In the genomic region with DNA sequence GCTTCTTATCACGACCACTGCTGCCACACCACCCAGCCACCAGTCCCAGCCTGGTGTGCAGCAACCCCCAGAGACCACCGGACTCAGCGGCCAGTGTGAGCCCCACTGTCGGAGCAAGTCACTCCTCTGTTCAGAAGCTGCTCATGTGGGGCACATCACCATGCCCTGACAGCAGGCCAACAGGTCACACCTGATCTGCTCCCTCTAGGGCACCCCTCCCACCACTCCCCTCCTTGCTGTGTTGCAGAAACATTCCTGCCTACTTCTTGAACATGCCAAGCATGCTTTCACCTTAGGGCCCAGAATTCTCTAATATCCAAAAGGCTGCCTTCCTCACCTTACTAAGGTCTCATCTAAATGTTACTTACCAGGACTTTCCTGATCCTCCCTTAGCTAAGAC, we compare ENCODE assay signal across 1 cellular context.
TF ChIP-seq lines count a peak whose summit lies in the region.

No MANE protein-coding gene starts in this region.

TF ChIP-seq in GM12891, 5 proteins besides CTCF, POLR2A, EP300 and RAD21 (continued from another document):
- TF ChIP-seq SPI1 (IDR thresholded peaks at IDR 0.05; ENCODE audit: low read depth, low read length), result no peak
